24 cellular contexts compared by ENCODE assay signal in the genomic region with DNA sequence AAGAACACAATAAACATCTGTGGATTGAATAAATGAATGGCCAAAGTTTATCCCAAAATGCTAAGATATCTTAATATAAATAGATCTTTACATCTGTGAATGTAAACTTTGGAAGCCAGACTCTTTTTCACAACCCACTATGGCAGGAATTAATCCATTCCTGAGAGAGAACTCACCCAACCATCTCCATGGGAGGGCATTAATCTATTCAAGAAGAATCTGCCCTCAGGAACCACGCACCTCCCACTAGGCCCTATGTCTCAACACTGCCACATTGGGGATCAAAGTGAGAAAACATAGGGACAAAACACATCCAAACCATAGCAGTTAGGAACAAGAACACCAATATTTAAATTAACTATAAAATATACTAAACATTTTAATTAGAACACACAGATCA. TPM values are rescaled to one million over a fixed set of nuclear protein-coding genes. Genes with fewer than 3 reads are reported as not detected.
DNase-seq lines count a peak whose midpoint lies in the region; ATAC-seq and TF ChIP-seq lines count a peak whose summit lies in the region.
"Had no signal": no experiment of that assay in that cellular context is flagged by ENCODE, and none has a peak within 500 bp of the region (broad histone marks: within the 10 kb centered on the region; RNA-seq: fewer than 3 reads in every experiment).

No MANE protein-coding gene starts in this region.

- peak; percentile 14 for DNase-seq in GM03348 (ENCODE audit: low spot score)
- peak; percentile 7 for DNase-seq in NCI-H69 (lab: John Stamatoyannopoulos, UW)
- DNase-seq in fibroblast of gingiva (ENCODE audit: low read depth), result peak; percentile 58
- DNase-seq in caudate nucleus (lab: John Stamatoyannopoulos, UW), result no peak
- DNase-seq in mesothelial cell of epicardium (ENCODE audit: low spot score in 2 of 2, unreplicated experiment in 2 of 2), result no peak
- DNase-seq in glutamatergic neuron, result no peak
- DNase-seq: activated CD8-positive, alpha-beta memory T cell treated with anti-CD3 and anti-CD28 coated beads, Interleukin-2, amount 50 U/mL, for 48 hours; activated gamma-delta T cell; amniotic stem cell; endodermal cell; kidney glomerular epithelial cell; mesenchymal stem cell; natural killer cell; NCI-H1105; NCI-H524 treated with DMSO at 0.1 percent for 48 hours; sigmoid colon; stimulated activated naive CD8-positive, alpha-beta T cell treated with anti-CD3 and anti-CD28 coated beads, Interleukin-15, Interleukin-2, amounts not matched to agents 100 U/mL and 50 U/mL, for 24 hours; T-helper 1 cell; tibial artery had no signal

- no peak overlapping the region for H3K27ac Mint-ChIP-seq in mesothelial cell of epicardium
- H3K27ac Mint-ChIP-seq in glutamatergic neuron (ENCODE audit: unreplicated experiment), result no peak overlapping the region
- H3K27ac Mint-ChIP-seq: endodermal cell, natural killer cell had no signal

- H3K9me3 Mint-ChIP-seq in mesothelial cell of epicardium (no peaks in the 10 kb centered on the region), glutamatergic neuron (ENCODE audit: unreplicated experiment) (no peaks in the 10 kb centered on the region)
- H3K9me3 Mint-ChIP-seq: endodermal cell, natural killer cell had no signal

- H3K27me3 Mint-ChIP-seq in mesothelial cell of epicardium (ENCODE audit: low read depth), result no peaks in the 10 kb centered on the region
- H3K27me3 Mint-ChIP-seq in glutamatergic neuron (ENCODE audit: unreplicated experiment), result peaks cover 1% of the 10 kb centered on the region

- TF ChIP-seq CTCF in mesothelial cell of epicardium (IDR thresholded peaks at IDR 0.05; ENCODE audit: unreplicated experiment), result no peak
- no peak for TF ChIP-seq CTCF in glutamatergic neuron (IDR thresholded peaks at IDR 0.05; ENCODE audit: partially characterized antibody, unreplicated experiment)

- H3K4me1 Mint-ChIP-seq in mesothelial cell of epicardium (peaks cover 10% of the 10 kb centered on the region), glutamatergic neuron (ENCODE audit: low read depth, unreplicated experiment) (no peaks in the 10 kb centered on the region)

- H3K4me3 Mint-ChIP-seq in mesothelial cell of epicardium (no peak overlapping the region), glutamatergic neuron (ENCODE audit: unreplicated experiment) (no peak overlapping the region)
- H3K4me3 Mint-ChIP-seq: endodermal cell, natural killer cell had no signal

- no peak for ATAC-seq in HG03439 (IDR thresholded peaks at IDR 0.05; ENCODE audit: unreplicated experiment)
- ATAC-seq: natural killer cell; Right ventricle myocardium inferior; stimulated activated naive CD8-positive, alpha-beta T cell treated with anti-CD3 and anti-CD28 coated beads, Interleukin-15, Interleukin-2, amounts not matched to agents 100 U/mL and 50 U/mL, for 24 hours had no signal

- no peak overlapping the region for H3K27ac ChIP-seq in caudate nucleus (ENCODE audit: low read depth, low read length)
- H3K27ac ChIP-seq: BLaER1 treated with 17β-estradiol and CSF1 and Interleukin-3, amounts not matched to agents 10 nM and 100 nM; KMS-11; sigmoid colon; tibial artery; VCaP had no signal

- no peaks in the 10 kb centered on the region for H3K36me3 Mint-ChIP-seq in mesothelial cell of epicardium
- H3K36me3 Mint-ChIP-seq in glutamatergic neuron (ENCODE audit: unreplicated experiment), result no peaks in the 10 kb centered on the region
- H3K36me3 Mint-ChIP-seq: natural killer cell had no signal

RNA-seq across cellular contexts. Expression of a gene that starts 3.4 kb away (rescaled TPM):
- total RNA-seq in mesothelial cell of epicardium (9.3 to 12.0 TPM (median 10.8 TPM) in 3 replicates), glutamatergic neuron (ENCODE audit: unreplicated experiment) (12.3 TPM)

RNA-seq across cellular contexts. Expression of a gene that starts 5.2 kb away (rescaled TPM):
- total RNA-seq in mesothelial cell of epicardium (30.7 to 36.9 TPM (median 35.0 TPM) in 3 replicates), glutamatergic neuron (ENCODE audit: unreplicated experiment) (40.8 TPM)

Comparison
In these comparisons a context has a peak if more than half of its experiments do, and no peak if none do; other contexts are left out.
1. DNase-seq: peak in GM03348 (single experiment), NCI-H69 (single experiment) and fibroblast of gingiva (single experiment); none in caudate nucleus (0 of 61), mesothelial cell of epicardium (0 of 2) and glutamatergic neuron (single experiment).